26 cellular contexts compared by ENCODE assay signal in the genomic region with DNA sequence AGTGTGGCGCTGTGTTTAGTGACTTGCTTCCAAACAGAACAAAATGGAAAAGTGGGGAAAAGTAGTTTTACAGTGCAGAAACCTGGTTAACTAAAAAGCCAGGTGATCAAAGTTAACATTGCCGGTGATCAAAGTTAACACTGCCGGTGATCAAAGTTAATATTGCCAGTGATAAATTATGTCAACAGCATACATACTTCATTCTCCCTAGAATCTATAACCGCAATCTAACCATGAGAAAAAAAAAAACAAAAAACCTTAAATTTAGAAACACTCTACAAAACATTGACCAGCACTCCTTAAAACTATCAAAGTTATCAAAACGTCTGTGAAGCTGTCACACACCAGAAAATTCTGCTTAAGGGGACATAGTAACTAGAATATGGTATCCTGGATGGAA.
"Had no signal": no experiment of that assay in that cellular context is flagged by ENCODE, and none has a peak within 500 bp of the region (broad histone marks: within the 10 kb centered on the region; RNA-seq: fewer than 3 reads in every experiment).

No MANE protein-coding gene starts in this region.

- ATAC-seq: activated naive CD8-positive, alpha-beta T cell treated with anti-CD3 and anti-CD28 coated beads, Interleukin-2, amount 50 U/mL, for 24 hours; activated T-cell treated with anti-CD3 and anti-CD28 coated beads, Interleukin-2, amount 50 U/mL, for 72 hours; body of pancreas; left ventricle myocardium superior; T-helper 17 cell had no signal

- H3K27ac ChIP-seq: body of pancreas, cardiac muscle cell, hepatocyte had no signal

- H3K27ac Mint-ChIP-seq: activated CD4-positive, alpha-beta memory T cell treated with anti-CD3 and anti-CD28 coated beads for 36 hours; activated naive CD8-positive, alpha-beta T cell treated with anti-CD3 and anti-CD28 coated beads, Interleukin-2, amount 50 U/mL, for 24 hours; activated T-cell treated with anti-CD3 and anti-CD28 coated beads, Interleukin-2, amount 50 U/mL, for 72 hours; stimulated activated naive CD8-positive, alpha-beta T cell treated with anti-CD3 and anti-CD28 coated beads, Interleukin-15, Interleukin-2, amounts not matched to agents 100 ng/mL and 50 ng/mL, for 24 hours; T-helper 17 cell had no signal

- H3K9me3 ChIP-seq: body of pancreas, tibial artery had no signal

- H3K36me3 ChIP-seq: cardiac muscle cell, tibial artery had no signal

- H3K4me3 ChIP-seq: body of pancreas, cardiac muscle cell, hepatocyte, tibial artery had no signal

- H2AFZ ChIP-seq: hepatocyte had no signal

- H3K4me2 ChIP-seq: hepatocyte had no signal

- H3K4me3 Mint-ChIP-seq: activated CD4-positive, alpha-beta memory T cell treated with anti-CD3 and anti-CD28 coated beads for 36 hours; activated naive CD8-positive, alpha-beta T cell treated with anti-CD3 and anti-CD28 coated beads, Interleukin-2, amount 50 U/mL, for 24 hours; activated T-cell treated with anti-CD3 and anti-CD28 coated beads, Interleukin-2, amount 50 U/mL, for 72 hours; neural crest cell; stimulated activated naive CD8-positive, alpha-beta T cell treated with anti-CD3 and anti-CD28 coated beads, Interleukin-15, Interleukin-2, amounts not matched to agents 100 ng/mL and 50 ng/mL, for 24 hours; T-helper 17 cell had no signal

- H3K36me3 Mint-ChIP-seq: activated CD4-positive, alpha-beta memory T cell treated with anti-CD3 and anti-CD28 coated beads for 36 hours had no signal

- DNase-seq: activated CD4-positive, alpha-beta memory T cell treated with anti-CD3 and anti-CD28 coated beads for 36 hours; activated CD4-positive, alpha-beta T cell treated with anti-CD3 and anti-CD28 coated beads for 48 hours; activated gamma-delta T cell; activated naive CD4-positive, alpha-beta T cell treated with anti-CD3 and anti-CD28 coated beads, Interleukin-2, amount 50 U/mL, for 16 hours; activated naive CD8-positive, alpha-beta T cell treated with anti-CD3 and anti-CD28 coated beads, Interleukin-2, amount 50 U/mL, for 24 hours; activated T-cell treated with anti-CD3 and anti-CD28 coated beads, Interleukin-2, amount 50 U/mL, for 72 hours; anterior cingulate cortex; body of pancreas; effector CD4-positive, alpha-beta T cell; erythroblast; foreskin melanocyte; glutamatergic neuron; kidney glomerular epithelial cell; left ventricle myocardium superior; occipital lobe; retina; stimulated activated CD4-positive, alpha-beta T cell treated with anti-CD3 and anti-CD28 coated beads, Interleukin-12 subunit alpha, Interleukin-12 subunit beta, amount 100 ng/mL, for 4 hours; stimulated activated CD4-positive, alpha-beta T cell treated with anti-CD3 and anti-CD28 coated beads, Interleukin-4, amount 100 ng/mL, for 4 hours; substantia nigra; SW 1271; T-helper 17 cell; tibial artery had no signal

- H3K9me3 Mint-ChIP-seq: activated CD4-positive, alpha-beta memory T cell treated with anti-CD3 and anti-CD28 coated beads for 36 hours had no signal

- H3K27me3 ChIP-seq: body of pancreas, cardiac muscle cell, hepatocyte, tibial artery had no signal

- H3K27me3 Mint-ChIP-seq: activated CD4-positive, alpha-beta memory T cell treated with anti-CD3 and anti-CD28 coated beads for 36 hours; activated naive CD8-positive, alpha-beta T cell treated with anti-CD3 and anti-CD28 coated beads, Interleukin-2, amount 50 U/mL, for 24 hours; stimulated activated naive CD8-positive, alpha-beta T cell treated with anti-CD3 and anti-CD28 coated beads, Interleukin-15, Interleukin-2, amounts not matched to agents 100 ng/mL and 50 ng/mL, for 24 hours; T-helper 17 cell had no signal
